ENCODE assay signal across 25 cellular contexts in genomic region chr9:115350548-115350947, GRCh38.
"Had no signal": no experiment of that assay in that cellular context is flagged by ENCODE, and none has a peak within 500 bp of the region (broad histone marks: within the 10 kb centered on the region; RNA-seq: fewer than 3 reads in every experiment).

No MANE protein-coding gene starts in this region.

- H3K36me3 ChIP-seq: colonic mucosa, gastroesophageal sphincter, neutrophil, ovary, transverse colon had no signal

- H3K4me3 ChIP-seq: body of pancreas, colonic mucosa, gastroesophageal sphincter, ovary, transverse colon had no signal

- FAIRE-seq: endometrium, kidney had no signal

- H3K9me3 ChIP-seq: body of pancreas, colonic mucosa, neutrophil, ovary, transverse colon had no signal

- H3K27me3 ChIP-seq: body of pancreas, colonic mucosa, gastroesophageal sphincter, neutrophil, ovary, transverse colon had no signal

- DNase-seq: activated CD4-positive, alpha-beta T cell treated with anti-CD3 and anti-CD28 coated beads for 36 hours; activated CD4-positive, CD25-positive, alpha-beta regulatory T cell; activated CD8-positive, alpha-beta memory T cell treated with anti-CD3 and anti-CD28 coated beads, Interleukin-2, amount 10 ng/mL, durations not matched to agents 7 days and 5 days; activated CD8-positive, alpha-beta T cell treated with anti-CD3 and anti-CD28 coated beads, Interleukin-2, amount 10 ng/mL, durations not matched to agents 7 days and 5 days; activated naive CD4-positive, alpha-beta T cell; activated T-cell treated with anti-CD3 and anti-CD28 coated beads, Interleukin-2, amount 50 U/mL, for 72 hours; body of pancreas; cerebellar nuclear complex; colonic mucosa; effector CD8-positive, alpha-beta T cell; head of caudate nucleus; hippocampal formation; immature natural killer cell; kidney; naive B cell; nephron progenitor cell; ovary; retina; stimulated activated CD4-positive, alpha-beta T cell treated with anti-CD3 and anti-CD28 coated beads, Interleukin-15, amount 100 ng/mL, for 24 hours; stimulated activated CD4-positive, alpha-beta T cell treated with anti-CD3 and anti-CD28 coated beads, Interleukin-2, amount 100 ng/mL, for 24 hours; stimulated activated naive CD4-positive, alpha-beta T cell treated with Interleukin-2 at 50 U/mL for 16 hours; transverse colon had no signal
